29 cellular contexts compared by ENCODE assay signal in the genomic region with DNA sequence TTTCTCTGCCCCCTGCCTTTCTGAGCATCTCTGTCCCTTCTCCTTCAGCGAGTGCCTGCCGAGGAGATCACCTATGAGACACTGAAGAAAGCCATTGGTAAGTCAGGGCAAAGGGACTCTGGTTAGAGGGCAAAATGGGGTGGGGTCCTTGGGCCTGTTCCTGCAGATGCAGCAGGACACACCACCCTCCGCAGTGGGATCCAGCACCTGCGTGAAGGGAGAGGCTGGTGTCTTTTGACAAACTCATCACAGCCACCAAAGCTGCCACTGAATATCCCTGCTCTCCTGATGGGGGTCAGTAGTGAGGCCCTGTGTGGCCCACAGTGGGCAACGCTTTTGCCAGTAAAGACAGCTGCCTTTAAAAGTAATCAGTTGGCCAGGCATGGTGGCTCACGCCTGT. TPM values are rescaled to one million over a fixed set of nuclear protein-coding genes. Genes with fewer than 3 reads are reported as not detected.
"Had no signal": no experiment of that assay in that cellular context is flagged by ENCODE, and none has a peak within 500 bp of the region (broad histone marks: within the 10 kb centered on the region; RNA-seq: fewer than 3 reads in every experiment).

No MANE protein-coding gene starts in this region.

- H3K4me3 ChIP-seq: coronary artery, esophagus squamous epithelium, gastrocnemius medialis, heart left ventricle, hepatocyte, left lung, lower lobe of right lung, mucosa of descending colon had no signal

- ATAC-seq: effector memory CD8-positive, alpha-beta T cell; esophagus mucosa; gastrocnemius medialis; heart left ventricle; left cardiac atrium; left lung; left ventricle myocardium superior; lower lobe of right lung; mucosa of descending colon had no signal

- H3K36me3 ChIP-seq: esophagus squamous epithelium, gastrocnemius medialis, left lung, lower lobe of right lung had no signal

- H3K27me3 ChIP-seq: gastrocnemius medialis, heart left ventricle, hepatocyte, left lung had no signal

- H3K4me2 ChIP-seq: hepatocyte had no signal

- H3K27ac ChIP-seq: coronary artery, epithelial cell of prostate, esophagus squamous epithelium, gastrocnemius medialis, heart left ventricle, hepatocyte, left lung, lower lobe of right lung had no signal

- H3K9me3 ChIP-seq: esophagus squamous epithelium, gastrocnemius medialis, heart left ventricle, left lung, lower lobe of right lung, mucosa of descending colon had no signal

- DNase-seq: dermis blood vessel endothelial cell; effector CD8-positive, alpha-beta T cell; effector memory CD8-positive, alpha-beta T cell; endodermal cell; erythroblast; esophagus squamous epithelium; foreskin fibroblast; foreskin melanocyte; gastrocnemius medialis; glutamatergic neuron; hypothalamus; immature natural killer cell; islet precursor cell; left cardiac atrium; left lung; left ventricle myocardium superior; mesenchymal stem cell; mucosa of descending colon; naive B cell had no signal

- H2AFZ ChIP-seq: hepatocyte had no signal

- H3K4me1 ChIP-seq: esophagus squamous epithelium, gastrocnemius medialis, heart left ventricle, left lung, lower lobe of right lung had no signal

- FAIRE-seq: colon, endometrium had no signal

RNA-seq across cellular contexts. Expression of gene POMC, which starts 18.7 kb away (rescaled TPM):
- total RNA-seq: mesothelial cell of epicardium, myocyte had no signal
